In the genomic region with DNA sequence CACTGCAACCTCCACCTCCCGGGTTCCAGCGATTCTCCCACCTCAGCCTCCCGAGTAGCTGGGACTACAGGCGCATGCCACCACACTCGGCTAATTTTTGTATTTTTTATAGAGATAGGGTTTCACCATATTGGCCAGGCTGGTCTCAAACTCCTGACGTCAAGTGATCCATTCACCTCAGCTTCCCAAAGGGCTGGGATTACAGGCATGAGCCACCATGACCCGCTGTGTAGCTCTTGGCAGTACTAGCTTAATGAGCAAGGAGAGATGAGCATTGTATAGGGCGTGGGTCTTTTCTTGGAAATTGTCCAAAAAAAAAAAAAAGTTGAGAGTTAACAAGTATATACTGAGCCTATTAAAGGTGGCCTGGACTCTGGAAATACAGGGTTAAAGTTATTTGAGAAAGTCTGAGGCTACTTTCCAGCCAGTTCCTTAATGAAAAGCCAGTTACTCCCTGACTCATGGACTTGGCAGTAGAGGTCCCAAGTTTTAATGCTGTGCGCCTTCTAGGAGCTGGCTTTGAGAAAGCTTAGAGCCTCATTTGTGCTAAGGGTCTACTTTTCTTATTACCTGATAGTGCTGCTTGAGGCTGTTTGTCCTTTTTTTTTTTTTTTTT, we compare ENCODE assay signal across 16 cellular contexts. TPM values are rescaled to one million over a fixed set of nuclear protein-coding genes. Genes with fewer than 3 reads are reported as not detected.
DNase-seq lines count a peak whose midpoint lies in the region; ATAC-seq and TF ChIP-seq lines count a peak whose summit lies in the region.
"Had no signal": no experiment of that assay in that cellular context is flagged by ENCODE, and none has a peak within 500 bp of the region (broad histone marks: within the 10 kb centered on the region; RNA-seq: fewer than 3 reads in every experiment).

No MANE protein-coding gene starts in this region.

- no peak for TF ChIP-seq EP300 in esophagus muscularis mucosa (IDR thresholded peaks at IDR 0.05)

- DNase-seq in ACHN (peak; percentile 17), EL (peak; percentile 27), NCI-H69 (lab: John Stamatoyannopoulos, UW) (peak; percentile 26), esophagus muscularis mucosa (ENCODE audit: extremely low spot score) (peak; percentile 45), pons (ENCODE audit: low spot score) (no peak), body of pancreas (no peak)
- DNase-seq in activated CD4-positive, alpha-beta T cell treated with anti-CD3 and anti-CD28 coated beads for 1 hour, result no peak
- DNase-seq: dermis blood vessel endothelial cell, glutamatergic neuron, left colon, naive B cell, NCI-H1092, NCI-H524 treated with DMSO at 0.1 percent for 48 hours had no signal

- H3K9me3 ChIP-seq in esophagus muscularis mucosa (no peaks in the 10 kb centered on the region), body of pancreas (no peaks in the 10 kb centered on the region)
- H3K9me3 ChIP-seq: adrenal gland had no signal

- TF ChIP-seq CTCF in esophagus muscularis mucosa (IDR thresholded peaks at IDR 0.05) (no peak), body of pancreas (IDR thresholded peaks at IDR 0.05) (no peak)

- H3K27ac ChIP-seq in esophagus muscularis mucosa (replicated peaks in 1 of 4), result no peak overlapping the region
- no peak overlapping the region for H3K27ac ChIP-seq in body of pancreas
- H3K27ac ChIP-seq: adrenal gland had no signal

- TF ChIP-seq POLR2A in esophagus muscularis mucosa (IDR thresholded peaks at IDR 0.05; ENCODE audit: low read depth) (no peak), body of pancreas (IDR thresholded peaks at IDR 0.05) (no peak)

- peaks cover 13 to 33% (median 26%) of the 10 kb centered on the region in 4 donors for H3K4me1 ChIP-seq in esophagus muscularis mucosa
- peaks cover 18% of the 10 kb centered on the region for H3K4me1 ChIP-seq in body of pancreas

- H3K27me3 ChIP-seq in esophagus muscularis mucosa (peaks cover 0 to 16% (median 0%) of the 10 kb centered on the region in 4 donors), body of pancreas (no peaks in the 10 kb centered on the region)

- in situ Hi-C loops in ACHN (cut with HindIII; ENCODE audit: low pct_ligation_motif_present, low pct_unique_long_range_greater_than_20kb, low sequenced_read_pairs), result no loop called here

- H3K36me3 ChIP-seq in esophagus muscularis mucosa, result peaks cover 0 to 35% (median 25%) of the 10 kb centered on the region in 4 donors
- peaks cover 0 to 7% of the 10 kb centered on the region in 2 donors for H3K36me3 ChIP-seq in body of pancreas (replicated peaks in 1 of 2; ENCODE audit: insufficient read depth in 1 of 2, low read depth in 2 of 2)

- intact Hi-C loops in esophagus muscularis mucosa (cut with DNase I), result loop anchor here (5.0 kb wide), 1 partner anchor 627 kb away; no protein-coding TSS in a partner anchor
- intact Hi-C loops in body of pancreas (cut with DNase I), result no loop called here

- ATAC-seq in HG02763 (IDR thresholded peaks at IDR 0.05; ENCODE audit: unreplicated experiment) (no peak), body of pancreas (no peak)
- ATAC-seq: left colon, Right ventricle myocardium inferior had no signal

- no peak overlapping the region for H3K4me3 ChIP-seq in esophagus muscularis mucosa
- H3K4me3 ChIP-seq in body of pancreas, result no peak overlapping the region
- H3K4me3 ChIP-seq: adrenal gland had no signal

- WGBS in esophagus muscularis mucosa, result 84% methylated on average over 9 of the region's 9 CpGs
- 85 to 89% methylated on average over 9 of the region's 9 CpGs for WGBS in body of pancreas, 2 donors

RNA-seq across cellular contexts. Expression of gene FGF18, which starts 4.2 kb away (rescaled TPM):
- total RNA-seq in esophagus muscularis mucosa, result under 1 TPM in 3 of 4 donors, not detected in 1; 0.66 to 0.91 (median 0.86) TPM
- not detected for total RNA-seq in body of pancreas
- total RNA-seq: dermis blood vessel endothelial cell had no signal

RNA-seq across cellular contexts. Expression of gene NPM1, which starts 27.6 kb away (rescaled TPM):
- total RNA-seq in esophagus muscularis mucosa (100 to 1,000 TPM; 388 to 648 (median 553) TPM), body of pancreas (100 to 1,000 TPM; 310 to 501 TPM)

Comparison
In these comparisons a context has a peak if more than half of its experiments do, and no peak if none do; other contexts are left out.
1. DNase-seq: peak in ACHN (single experiment), EL (single experiment), NCI-H69 (single experiment) and esophagus muscularis mucosa (single experiment); none in pons (single experiment), body of pancreas (0 of 4) and activated CD4-positive, alpha-beta T cell treated with anti-CD3 and anti-CD28 coated beads for 1 hour (single experiment).